ENCODE assay signal across 7 cellular contexts in the genomic region with DNA sequence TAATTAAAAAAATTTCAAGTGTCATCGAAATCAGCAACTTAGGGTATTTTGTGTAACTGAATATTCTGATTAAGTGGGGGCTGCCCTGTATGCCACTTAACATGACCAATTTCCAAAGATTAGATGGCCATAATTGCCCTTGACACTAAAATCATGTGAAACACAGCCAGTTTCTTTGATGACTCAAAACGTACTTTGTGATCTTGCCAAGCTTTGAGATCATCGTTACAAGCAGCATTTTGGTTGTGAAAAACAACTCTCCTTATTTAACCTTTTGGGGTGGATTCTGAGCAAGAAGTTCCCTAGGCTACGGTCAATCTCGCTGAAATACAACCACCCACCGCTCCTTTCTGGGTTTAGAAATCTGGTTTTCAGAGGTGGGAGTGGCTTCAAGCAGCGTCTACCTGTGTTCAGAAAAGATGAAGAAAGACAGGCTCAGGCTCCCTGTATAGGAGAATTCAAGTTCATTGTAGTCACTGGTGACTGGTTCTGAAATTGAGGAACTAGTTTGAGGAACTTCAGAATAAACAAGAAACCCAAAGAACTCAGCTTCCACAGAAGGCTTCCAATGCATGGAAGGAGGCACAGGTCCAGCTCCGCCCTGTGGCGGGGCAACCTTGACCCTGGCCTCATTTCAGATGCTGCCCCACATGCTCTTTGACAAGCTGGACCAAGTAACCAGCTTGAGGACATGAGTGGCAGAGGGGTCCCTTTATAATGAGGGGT. TPM values are rescaled to one million over a fixed set of nuclear protein-coding genes. Genes with fewer than 3 reads are reported as not detected.
DNase-seq lines count a peak whose midpoint lies in the region; ATAC-seq, FAIRE-seq and TF ChIP-seq lines count a peak whose summit lies in the region.

No MANE protein-coding gene starts in this region.

- no peak for DNase-seq in GM18507 (ENCODE audit: extremely low spot score, insufficient read length, low read depth)
- DNase-seq in MG63 = peak; percentile 39
- DNase-seq in activated T-cell treated with anti-CD3 and anti-CD28 coated beads, Interleukin-2, amount 50 U/mL, for 72 hours = peak; percentile 74 to 81
- peak; percentile 41 for DNase-seq in glomerular endothelial cell (ENCODE audit: extremely low read depth, low read depth, low spot score)
- DNase-seq in small intestine = peak; percentile 55
- DNase-seq in Caco-2 = no peak

- CTCF ChIA-PET in Caco-2 (lab: Charles Lee) = interaction anchor here (1.1 kb wide), 1 partner anchor 78 kb away, joined by 4 read pairs; no protein-coding TSS in a partner anchor

- ATAC-seq in activated T-cell treated with anti-CD3 and anti-CD28 coated beads, Interleukin-2, amount 50 U/mL, for 72 hours (replicated peaks in 1 of 2) = peak; percentile 62
- no peak for ATAC-seq in GM18867 (IDR thresholded peaks at IDR 0.05; ENCODE audit: unreplicated experiment)

- FAIRE-seq in GM18507 (lab: Jason Lieb, UNC) (peak; percentile 83), small intestine (lab: Jason Lieb, UNC) (no peak)

- BruUV-seq in Caco-2 (replicated peaks; lab: Mats Ljungman, UMichigan) = no TSS peak

- peaks cover 30 to 47% of the 10 kb centered on the region in 2 donors for H3K4me1 ChIP-seq in small intestine (ENCODE audit: control insufficient read depth in 2 of 2, insufficient read depth in 1 of 2, low read depth in 1 of 2, low read length in 1 of 2)
- H3K4me1 ChIP-seq in Caco-2 = peaks cover 28% of the 10 kb centered on the region

- peaks cover 32 to 61% of the 10 kb centered on the region in 2 donors for H3K36me3 Mint-ChIP-seq in activated T-cell treated with anti-CD3 and anti-CD28 coated beads, Interleukin-2, amount 50 U/mL, for 72 hours (ENCODE audit: insufficient read depth in 2 of 2)
- H3K36me3 Mint-ChIP-seq in Caco-2 (ENCODE audit: insufficient read depth, unreplicated experiment) = peaks cover 13% of the 10 kb centered on the region

- peaks cover 97% of the 10 kb centered on the region for H3K4me1 Mint-ChIP-seq in activated T-cell treated with anti-CD3 and anti-CD28 coated beads, Interleukin-2, amount 50 U/mL, for 72 hours (ENCODE audit: low read depth)
- H3K4me1 Mint-ChIP-seq in Caco-2 (ENCODE audit: low read depth, unreplicated experiment) = peaks cover under 1% of the 10 kb centered on the region

- H3K27me3 ChIP-seq in MG63 = no peaks in the 10 kb centered on the region
- no peaks in the 10 kb centered on the region for H3K27me3 ChIP-seq in small intestine (ENCODE audit: control insufficient read depth in 2 of 2, insufficient read depth in 2 of 2, low read length in 2 of 2)
- no peaks in the 10 kb centered on the region for H3K27me3 ChIP-seq in Caco-2 (replicated peaks; ENCODE audit: control insufficient read depth, insufficient read depth, low read length)

- peak overlapping the region; percentile 100 for H3K27ac Mint-ChIP-seq in activated T-cell treated with anti-CD3 and anti-CD28 coated beads, Interleukin-2, amount 50 U/mL, for 72 hours
- H3K27ac Mint-ChIP-seq in Caco-2 (ENCODE audit: unreplicated experiment) = no peak overlapping the region

- H3K4me3 ChIP-seq in MG63 (no peak overlapping the region), small intestine (ENCODE audit: low read depth in 1 of 2, low read length in 2 of 2) (no peak overlapping the region), Caco-2 (ENCODE audit: low read depth, low read length) (no peak overlapping the region)

- H3K27me3 Mint-ChIP-seq in activated T-cell treated with anti-CD3 and anti-CD28 coated beads, Interleukin-2, amount 50 U/mL, for 72 hours (ENCODE audit: low read depth) = no peaks in the 10 kb centered on the region
- H3K27me3 Mint-ChIP-seq in Caco-2 (ENCODE audit: insufficient read depth, unreplicated experiment) = no peaks in the 10 kb centered on the region

- peak overlapping the region; percentile 82 to 94 for H3K4me3 Mint-ChIP-seq in activated T-cell treated with anti-CD3 and anti-CD28 coated beads, Interleukin-2, amount 50 U/mL, for 72 hours
- no peak overlapping the region for H3K4me3 Mint-ChIP-seq in Caco-2 (ENCODE audit: unreplicated experiment)

- no peak for TF ChIP-seq CTCF in Caco-2 (IDR thresholded peaks at IDR 0.05; ENCODE audit: insufficient read depth in 1 of 2, low read depth in 1 of 2, low read length in 1 of 2, severe bottlenecking in 1 of 2, unreplicated experiment in 1 of 2)

- intact Hi-C loops in Caco-2 (cut with micrococcal nuclease; ENCODE audit: unreplicated experiment) = no loop called here

- 15 to 28% (median 19%) methylated on average over 9 of the region's 9 CpGs for WGBS in small intestine, 3 donors

- H3K36me3 ChIP-seq in MG63 (peaks cover 70% of the 10 kb centered on the region), small intestine (ENCODE audit: control insufficient read depth in 2 of 2, insufficient read depth in 2 of 2, low read length in 2 of 2) (no peaks in the 10 kb centered on the region), Caco-2 (ENCODE audit: control insufficient read depth, insufficient read depth, low read length) (no peaks in the 10 kb centered on the region)

- H3K9me3 Mint-ChIP-seq in activated T-cell treated with anti-CD3 and anti-CD28 coated beads, Interleukin-2, amount 50 U/mL, for 72 hours = no peaks in the 10 kb centered on the region
- H3K9me3 Mint-ChIP-seq in Caco-2 (ENCODE audit: unreplicated experiment) = no peaks in the 10 kb centered on the region

- H3K9me3 ChIP-seq in MG63 (no peaks in the 10 kb centered on the region), small intestine (ENCODE audit: control insufficient read depth, low read depth) (no peaks in the 10 kb centered on the region), Caco-2 (no peaks in the 10 kb centered on the region)

- H3K27ac ChIP-seq in small intestine (ENCODE audit: low read depth in 1 of 2, low read length in 1 of 2) = peak overlapping the region; percentile 69 to 82

- POLR2A ChIA-PET in Caco-2 (lab: Charles Lee) = no interaction called here

RNA-seq across cellular contexts. Expression of gene MAP3K14, which starts 9.4 kb away (rescaled TPM):
- 13.4 and 18.7 TPM in 2 replicates for total RNA-seq in MG63 (2014; rRNA removed; shearing (Covaris generic); ENCODE audit: low replicate concordance)
- total RNA-seq in activated T-cell treated with anti-CD3 and anti-CD28 coated beads, Interleukin-2, amount 50 U/mL, for 72 hours = 10 to 100 TPM; 71.8 to 78.0 TPM
- total RNA-seq in glomerular endothelial cell (5.1 and 9.3 TPM in 2 replicates), Caco-2 (2022) (10.0 and 11.7 TPM in 2 replicates)
- 10 to 100 TPM; 10.8 to 19.2 (median 11.3) TPM for polyA plus RNA-seq in small intestine

RNA-seq across cellular contexts. Expression of gene SPATA32, which starts 45.6 kb away (rescaled TPM):
- total RNA-seq in MG63 (2014; rRNA removed; shearing (Covaris generic); ENCODE audit: low replicate concordance) = not detected in 2 replicates
- total RNA-seq in activated T-cell treated with anti-CD3 and anti-CD28 coated beads, Interleukin-2, amount 50 U/mL, for 72 hours = 1 to 10 TPM; 1.4 to 1.7 TPM
- total RNA-seq in glomerular endothelial cell = not detected in 2 replicates
- polyA plus RNA-seq in small intestine = under 1 TPM in 1 of 3 donors, not detected in 2; 0.04 TPM
- total RNA-seq in Caco-2 (2022) = not detected in 2 replicates

Comparison
In these comparisons a context has a peak if more than half of its experiments do, and no peak if none do; other contexts are left out.
1. DNase-seq: peak in MG63 (single experiment), activated T-cell treated with anti-CD3 and anti-CD28 coated beads, Interleukin-2, amount 50 U/mL, for 72 hours (2 of 2), glomerular endothelial cell (single experiment) and small intestine (single experiment); none in GM18507 (single experiment) and Caco-2 (0 of 2).